Comparison of ENCODE assay signal across 19 cellular contexts in genomic region chr12:107429006-107429698, GRCh38.
DNase-seq lines count a peak whose midpoint lies in the region; ATAC-seq and TF ChIP-seq lines count a peak whose summit lies in the region.
"Had no signal": no experiment of that assay in that cellular context is flagged by ENCODE, and none has a peak within 500 bp of the region (broad histone marks: within the 10 kb centered on the region; RNA-seq: fewer than 3 reads in every experiment).

No MANE protein-coding gene starts in this region.

- no peak for TF ChIP-seq CTCF in WTC11 (IDR thresholded peaks at IDR 0.05)

- 0 out of 2 replicates have a peak, but pooled peaks cover 3% of the 10 kb centered on the region for H3K36me3 Mint-ChIP-seq in WTC11

- peak; percentile 59 for DNase-seq in DMS153 (lab: John Stamatoyannopoulos, UW)
- peak; percentile 37 for DNase-seq in NCI-H1105 treated with DMSO at 0.1 percent for 48 hours (lab: John Stamatoyannopoulos, UW)
- no peak for DNase-seq in WTC11 (ENCODE audit: low spot score)
- peak; percentile 60 for DNase-seq in kidney tubule cell (ENCODE audit: low spot score)
- no peak for DNase-seq in HuH-7 (ENCODE audit: low spot score)
- DNase-seq in SW 1271 (lab: John Stamatoyannopoulos, UW) = no peak
- no peak for DNase-seq in AG20443 (ENCODE audit: low spot score)
- no peak for DNase-seq in NCI-H1694 treated with DMSO at 0.1 percent for 48 hours (lab: John Stamatoyannopoulos, UW)
- DNase-seq: activated CD4-positive, alpha-beta T cell treated with anti-CD3 and anti-CD28 coated beads, Interleukin-2, amount 10 ng/mL, durations not matched to agents 7 days and 5 days; HCEC 1CT; heart left ventricle; left ventricle myocardium inferior; NCI-H1436 treated with DMSO at 0.1 percent for 48 hours; posterior cingulate gyrus; T1000 had no signal

- H3K9me3 Mint-ChIP-seq in WTC11 = peaks cover 7% of the 10 kb centered on the region
- H3K9me3 Mint-ChIP-seq: activated CD4-positive, alpha-beta T cell treated with anti-CD3 and anti-CD28 coated beads, Interleukin-2, amount 10 ng/mL, durations not matched to agents 7 days and 5 days; activated naive CD4-positive, alpha-beta T cell treated with anti-CD3 and anti-CD28 coated beads, Interleukin-2, amount 50 U/mL, for 24 hours; stimulated activated naive CD8-positive, alpha-beta T cell treated with anti-CD3 and anti-CD28 coated beads, Interleukin-15, Interleukin-2, amounts not matched to agents 100 ng/mL and 50 ng/mL, for 24 hours had no signal

- peaks cover 21% of the 10 kb centered on the region for H3K4me1 Mint-ChIP-seq in WTC11

- peak; percentile 28; the same call in 1 of the 2 replicates for ATAC-seq in WTC11
- ATAC-seq: heart left ventricle, K562 had no signal

- no peak overlapping the region for H3K27ac Mint-ChIP-seq in WTC11
- H3K27ac Mint-ChIP-seq: activated CD4-positive, alpha-beta T cell treated with anti-CD3 and anti-CD28 coated beads, Interleukin-2, amount 10 ng/mL, durations not matched to agents 7 days and 5 days; activated naive CD4-positive, alpha-beta T cell treated with anti-CD3 and anti-CD28 coated beads, Interleukin-2, amount 50 U/mL, for 24 hours; dendritic cell treated with granulocyte-macrophage colony-stimulating factor and Interleukin-4, amounts not matched to agents 40 ng/mL and 50 ng/mL, for 4 days; stimulated activated naive CD8-positive, alpha-beta T cell treated with anti-CD3 and anti-CD28 coated beads, Interleukin-15, Interleukin-2, amounts not matched to agents 100 ng/mL and 50 ng/mL, for 24 hours had no signal

- POLR2A ChIA-PET in WTC11 (lab: Charles Lee) = no interaction called here

- H3K27me3 Mint-ChIP-seq in WTC11 (ENCODE audit: low read depth) = no peaks in the 10 kb centered on the region
- H3K27me3 Mint-ChIP-seq: activated CD4-positive, alpha-beta T cell treated with anti-CD3 and anti-CD28 coated beads, Interleukin-2, amount 10 ng/mL, durations not matched to agents 7 days and 5 days; activated naive CD4-positive, alpha-beta T cell treated with anti-CD3 and anti-CD28 coated beads, Interleukin-2, amount 50 U/mL, for 24 hours; dendritic cell treated with granulocyte-macrophage colony-stimulating factor and Interleukin-4, amounts not matched to agents 40 ng/mL and 50 ng/mL, for 4 days; stimulated activated naive CD8-positive, alpha-beta T cell treated with anti-CD3 and anti-CD28 coated beads, Interleukin-15, Interleukin-2, amounts not matched to agents 100 ng/mL and 50 ng/mL, for 24 hours had no signal

- no peak overlapping the region for H3K4me3 Mint-ChIP-seq in WTC11
- H3K4me3 Mint-ChIP-seq: activated CD4-positive, alpha-beta T cell treated with anti-CD3 and anti-CD28 coated beads, Interleukin-2, amount 10 ng/mL, durations not matched to agents 7 days and 5 days; activated naive CD4-positive, alpha-beta T cell treated with anti-CD3 and anti-CD28 coated beads, Interleukin-2, amount 50 U/mL, for 24 hours; dendritic cell treated with granulocyte-macrophage colony-stimulating factor and Interleukin-4, amounts not matched to agents 40 ng/mL and 50 ng/mL, for 4 days; stimulated activated naive CD8-positive, alpha-beta T cell treated with anti-CD3 and anti-CD28 coated beads, Interleukin-15, Interleukin-2, amounts not matched to agents 100 ng/mL and 50 ng/mL, for 24 hours had no signal

- CTCF ChIA-PET in WTC11 (lab: Charles Lee) = interaction anchor here (0.6 to 1.7 kb wide), 5 partner anchors 19 to 353 kb away, joined by 3 to 7 read pairs (median 4); no protein-coding TSS in a partner anchor

TF ChIP-seq in WTC11, 78 proteins besides CTCF, POLR2A, EP300 and RAD21:
- TF ChIP-seq ZNF396 (CRISPR knock-in tag; IDR thresholded peaks at IDR 0.05; ENCODE audit: borderline replicate concordance) = no peak
- TF ChIP-seq SOX15 (CRISPR knock-in tag; IDR thresholded peaks at IDR 0.05) = no peak
- TF ChIP-seq OVOL2 (CRISPR knock-in tag; IDR thresholded peaks at IDR 0.05; ENCODE audit: borderline replicate concordance) = no peak
- TF ChIP-seq CBFB (CRISPR knock-in tag; IDR thresholded peaks at IDR 0.05; ENCODE audit: low read depth) = no peak
- TF ChIP-seq, protein P1, sequence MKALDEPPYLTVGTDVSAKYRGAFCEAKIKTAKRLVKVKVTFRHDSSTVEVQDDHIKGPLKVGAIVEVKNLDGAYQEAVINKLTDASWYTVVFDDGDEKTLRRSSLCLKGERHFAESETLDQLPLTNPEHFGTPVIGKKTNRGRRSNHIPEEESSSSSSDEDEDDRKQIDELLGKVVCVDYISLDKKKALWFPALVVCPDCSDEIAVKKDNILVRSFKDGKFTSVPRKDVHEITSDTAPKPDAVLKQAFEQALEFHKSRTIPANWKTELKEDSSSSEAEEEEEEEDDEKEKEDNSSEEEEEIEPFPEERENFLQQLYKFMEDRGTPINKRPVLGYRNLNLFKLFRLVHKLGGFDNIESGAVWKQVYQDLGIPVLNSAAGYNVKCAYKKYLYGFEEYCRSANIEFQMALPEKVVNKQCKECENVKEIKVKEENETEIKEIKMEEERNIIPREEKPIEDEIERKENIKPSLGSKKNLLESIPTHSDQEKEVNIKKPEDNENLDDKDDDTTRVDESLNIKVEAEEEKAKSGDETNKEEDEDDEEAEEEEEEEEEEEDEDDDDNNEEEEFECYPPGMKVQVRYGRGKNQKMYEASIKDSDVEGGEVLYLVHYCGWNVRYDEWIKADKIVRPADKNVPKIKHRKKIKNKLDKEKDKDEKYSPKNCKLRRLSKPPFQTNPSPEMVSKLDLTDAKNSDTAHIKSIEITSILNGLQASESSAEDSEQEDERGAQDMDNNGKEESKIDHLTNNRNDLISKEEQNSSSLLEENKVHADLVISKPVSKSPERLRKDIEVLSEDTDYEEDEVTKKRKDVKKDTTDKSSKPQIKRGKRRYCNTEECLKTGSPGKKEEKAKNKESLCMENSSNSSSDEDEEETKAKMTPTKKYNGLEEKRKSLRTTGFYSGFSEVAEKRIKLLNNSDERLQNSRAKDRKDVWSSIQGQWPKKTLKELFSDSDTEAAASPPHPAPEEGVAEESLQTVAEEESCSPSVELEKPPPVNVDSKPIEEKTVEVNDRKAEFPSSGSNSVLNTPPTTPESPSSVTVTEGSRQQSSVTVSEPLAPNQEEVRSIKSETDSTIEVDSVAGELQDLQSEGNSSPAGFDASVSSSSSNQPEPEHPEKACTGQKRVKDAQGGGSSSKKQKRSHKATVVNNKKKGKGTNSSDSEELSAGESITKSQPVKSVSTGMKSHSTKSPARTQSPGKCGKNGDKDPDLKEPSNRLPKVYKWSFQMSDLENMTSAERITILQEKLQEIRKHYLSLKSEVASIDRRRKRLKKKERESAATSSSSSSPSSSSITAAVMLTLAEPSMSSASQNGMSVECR (CRISPR knock-in tag; IDR thresholded peaks at IDR 0.05; ENCODE audit: borderline replicate concordance) = no peak
- TF ChIP-seq, protein P2, sequence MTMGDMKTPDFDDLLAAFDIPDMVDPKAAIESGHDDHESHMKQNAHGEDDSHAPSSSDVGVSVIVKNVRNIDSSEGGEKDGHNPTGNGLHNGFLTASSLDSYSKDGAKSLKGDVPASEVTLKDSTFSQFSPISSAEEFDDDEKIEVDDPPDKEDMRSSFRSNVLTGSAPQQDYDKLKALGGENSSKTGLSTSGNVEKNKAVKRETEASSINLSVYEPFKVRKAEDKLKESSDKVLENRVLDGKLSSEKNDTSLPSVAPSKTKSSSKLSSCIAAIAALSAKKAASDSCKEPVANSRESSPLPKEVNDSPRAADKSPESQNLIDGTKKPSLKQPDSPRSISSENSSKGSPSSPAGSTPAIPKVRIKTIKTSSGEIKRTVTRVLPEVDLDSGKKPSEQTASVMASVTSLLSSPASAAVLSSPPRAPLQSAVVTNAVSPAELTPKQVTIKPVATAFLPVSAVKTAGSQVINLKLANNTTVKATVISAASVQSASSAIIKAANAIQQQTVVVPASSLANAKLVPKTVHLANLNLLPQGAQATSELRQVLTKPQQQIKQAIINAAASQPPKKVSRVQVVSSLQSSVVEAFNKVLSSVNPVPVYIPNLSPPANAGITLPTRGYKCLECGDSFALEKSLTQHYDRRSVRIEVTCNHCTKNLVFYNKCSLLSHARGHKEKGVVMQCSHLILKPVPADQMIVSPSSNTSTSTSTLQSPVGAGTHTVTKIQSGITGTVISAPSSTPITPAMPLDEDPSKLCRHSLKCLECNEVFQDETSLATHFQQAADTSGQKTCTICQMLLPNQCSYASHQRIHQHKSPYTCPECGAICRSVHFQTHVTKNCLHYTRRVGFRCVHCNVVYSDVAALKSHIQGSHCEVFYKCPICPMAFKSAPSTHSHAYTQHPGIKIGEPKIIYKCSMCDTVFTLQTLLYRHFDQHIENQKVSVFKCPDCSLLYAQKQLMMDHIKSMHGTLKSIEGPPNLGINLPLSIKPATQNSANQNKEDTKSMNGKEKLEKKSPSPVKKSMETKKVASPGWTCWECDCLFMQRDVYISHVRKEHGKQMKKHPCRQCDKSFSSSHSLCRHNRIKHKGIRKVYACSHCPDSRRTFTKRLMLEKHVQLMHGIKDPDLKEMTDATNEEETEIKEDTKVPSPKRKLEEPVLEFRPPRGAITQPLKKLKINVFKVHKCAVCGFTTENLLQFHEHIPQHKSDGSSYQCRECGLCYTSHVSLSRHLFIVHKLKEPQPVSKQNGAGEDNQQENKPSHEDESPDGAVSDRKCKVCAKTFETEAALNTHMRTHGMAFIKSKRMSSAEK (CRISPR knock-in tag; IDR thresholded peaks at IDR 0.05; ENCODE audit: borderline replicate concordance) = no peak
- TF ChIP-seq, protein P3, sequence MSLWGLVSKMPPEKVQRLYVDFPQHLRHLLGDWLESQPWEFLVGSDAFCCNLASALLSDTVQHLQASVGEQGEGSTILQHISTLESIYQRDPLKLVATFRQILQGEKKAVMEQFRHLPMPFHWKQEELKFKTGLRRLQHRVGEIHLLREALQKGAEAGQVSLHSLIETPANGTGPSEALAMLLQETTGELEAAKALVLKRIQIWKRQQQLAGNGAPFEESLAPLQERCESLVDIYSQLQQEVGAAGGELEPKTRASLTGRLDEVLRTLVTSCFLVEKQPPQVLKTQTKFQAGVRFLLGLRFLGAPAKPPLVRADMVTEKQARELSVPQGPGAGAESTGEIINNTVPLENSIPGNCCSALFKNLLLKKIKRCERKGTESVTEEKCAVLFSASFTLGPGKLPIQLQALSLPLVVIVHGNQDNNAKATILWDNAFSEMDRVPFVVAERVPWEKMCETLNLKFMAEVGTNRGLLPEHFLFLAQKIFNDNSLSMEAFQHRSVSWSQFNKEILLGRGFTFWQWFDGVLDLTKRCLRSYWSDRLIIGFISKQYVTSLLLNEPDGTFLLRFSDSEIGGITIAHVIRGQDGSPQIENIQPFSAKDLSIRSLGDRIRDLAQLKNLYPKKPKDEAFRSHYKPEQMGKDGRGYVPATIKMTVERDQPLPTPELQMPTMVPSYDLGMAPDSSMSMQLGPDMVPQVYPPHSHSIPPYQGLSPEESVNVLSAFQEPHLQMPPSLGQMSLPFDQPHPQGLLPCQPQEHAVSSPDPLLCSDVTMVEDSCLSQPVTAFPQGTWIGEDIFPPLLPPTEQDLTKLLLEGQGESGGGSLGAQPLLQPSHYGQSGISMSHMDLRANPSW (CRISPR knock-in tag; conservative IDR thresholded peaks at IDR 0.05; ENCODE audit: low read depth) = no peak
- TF ChIP-seq FOXJ3 (CRISPR knock-in tag; IDR thresholded peaks at IDR 0.05; ENCODE audit: borderline replicate concordance) = no peak
- TF ChIP-seq ZNF219 (CRISPR knock-in tag; IDR thresholded peaks at IDR 0.05; ENCODE audit: borderline replicate concordance) = no peak

Comparison
In these comparisons a context has a peak if more than half of its experiments do, and no peak if none do; other contexts are left out.
1. DNase-seq: peak in DMS153 (single experiment), NCI-H1105 treated with DMSO at 0.1 percent for 48 hours (single experiment) and kidney tubule cell (single experiment); none in WTC11 (single experiment), HuH-7 (single experiment), SW 1271 (0 of 2), AG20443 (single experiment) and NCI-H1694 treated with DMSO at 0.1 percent for 48 hours (single experiment).